ENCODE assay signal across 14 cellular contexts in the genomic region with DNA sequence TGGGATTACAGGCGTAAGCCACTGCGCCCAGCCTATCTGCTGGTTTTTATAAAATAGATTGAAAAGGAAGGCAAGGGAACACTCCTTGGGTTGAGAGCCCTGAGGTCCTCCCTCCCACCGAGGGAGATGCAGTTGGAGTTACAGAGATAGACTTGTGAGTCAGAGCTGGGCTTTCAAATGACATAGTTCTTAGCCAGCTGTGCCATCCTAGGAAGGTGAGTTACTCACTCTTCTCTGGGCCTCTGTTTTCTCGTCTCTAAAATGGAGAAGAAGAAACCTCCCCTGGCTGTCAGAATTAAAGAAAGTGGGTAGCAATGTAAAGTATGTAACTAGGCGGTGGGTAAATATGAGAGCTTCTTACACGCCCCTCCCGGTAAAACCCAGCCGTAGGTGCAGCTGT. TPM values are rescaled to one million over a fixed set of nuclear protein-coding genes. Genes with fewer than 3 reads are reported as not detected.
DNase-seq lines count a peak whose midpoint lies in the region; ATAC-seq and TF ChIP-seq lines count a peak whose summit lies in the region.
"Had no signal": no experiment of that assay in that cellular context is flagged by ENCODE, and none has a peak within 500 bp of the region (broad histone marks: within the 10 kb centered on the region; RNA-seq: fewer than 3 reads in every experiment).

No MANE protein-coding gene starts in this region.

- no peak overlapping the region for H3K27ac Mint-ChIP-seq in activated T-helper 17 cell treated with anti-CD3 and anti-CD28 coated beads, Interleukin-2, amount 50 U/mL, for 72 hours
- no peak overlapping the region for H3K27ac Mint-ChIP-seq in type B pancreatic cell
- H3K27ac Mint-ChIP-seq: T-cell had no signal

- DNase-seq in right atrium auricular region (ENCODE audit: low spot score) (no peak), left ventricle myocardium superior (no peak), hepatic stellate cell (ENCODE audit: low spot score) (peak; percentile 54), type B pancreatic cell (ENCODE audit: extremely low spot score, unreplicated experiment) (no peak), NCI-H1417 (lab: John Stamatoyannopoulos, UW) (no peak), NCI-H1436 (lab: John Stamatoyannopoulos, UW) (no peak)
- DNase-seq: activated T-cell treated with anti-CD3 and anti-CD28 coated beads, Interleukin-2, amount 50 U/mL, for 1 hour; head of caudate nucleus; stimulated activated CD8-positive, alpha-beta memory T cell treated with anti-CD3 and anti-CD28 coated beads, Interleukin-4, amount 100 ng/mL, for 48 hours; T-cell had no signal

- H3K36me3 ChIP-seq in right atrium auricular region = no peaks in the 10 kb centered on the region

- peaks cover 28% of the 10 kb centered on the region for H3K27me3 Mint-ChIP-seq in activated T-helper 17 cell treated with anti-CD3 and anti-CD28 coated beads, Interleukin-2, amount 50 U/mL, for 72 hours
- peaks cover 30% of the 10 kb centered on the region for H3K27me3 Mint-ChIP-seq in type B pancreatic cell

- intact Hi-C loops in left ventricle myocardium superior (cut with micrococcal nuclease) = no loop called here

- H3K4me1 Mint-ChIP-seq in activated T-helper 17 cell treated with anti-CD3 and anti-CD28 coated beads, Interleukin-2, amount 50 U/mL, for 72 hours = no peaks in the 10 kb centered on the region
- peaks cover 29% of the 10 kb centered on the region for H3K4me1 Mint-ChIP-seq in type B pancreatic cell (ENCODE audit: unreplicated experiment)

- no peaks in the 10 kb centered on the region for H3K36me3 Mint-ChIP-seq in activated T-helper 17 cell treated with anti-CD3 and anti-CD28 coated beads, Interleukin-2, amount 50 U/mL, for 72 hours (ENCODE audit: low read depth)
- H3K36me3 Mint-ChIP-seq in type B pancreatic cell = peaks cover 35% of the 10 kb centered on the region

- TF ChIP-seq CTCF in right atrium auricular region (IDR thresholded peaks at IDR 0.05) (no peak), type B pancreatic cell (conservative IDR thresholded peaks at IDR 0.05) (no peak)

- H3K4me1 ChIP-seq in right atrium auricular region = peaks cover 0 to 73% of the 10 kb centered on the region in 2 donors

- ATAC-seq in left ventricle myocardium superior (no peak), HG02870 (IDR thresholded peaks at IDR 0.05; ENCODE audit: unreplicated experiment) (no peak)
- ATAC-seq in activated T-helper 17 cell treated with anti-CD3 and anti-CD28 coated beads, Interleukin-2, amount 50 U/mL, for 72 hours (replicated peaks) = peak; percentile 60
- ATAC-seq: GM12878, left lobe of liver, T-cell had no signal

- H3K27ac ChIP-seq in right atrium auricular region = peak overlapping the region; percentile 89 to 91

- no peaks in the 10 kb centered on the region for H3K9me3 Mint-ChIP-seq in activated T-helper 17 cell treated with anti-CD3 and anti-CD28 coated beads, Interleukin-2, amount 50 U/mL, for 72 hours
- peaks cover 6% of the 10 kb centered on the region for H3K9me3 Mint-ChIP-seq in type B pancreatic cell

- no peaks in the 10 kb centered on the region for H3K27me3 ChIP-seq in right atrium auricular region

- H3K9me3 ChIP-seq in right atrium auricular region = no peaks in the 10 kb centered on the region

- no peak overlapping the region for H3K4me3 Mint-ChIP-seq in activated T-helper 17 cell treated with anti-CD3 and anti-CD28 coated beads, Interleukin-2, amount 50 U/mL, for 72 hours
- peak overlapping the region; percentile 67 for H3K4me3 Mint-ChIP-seq in type B pancreatic cell

- H3K4me3 ChIP-seq in right atrium auricular region = no peak overlapping the region
- H3K4me3 ChIP-seq: GM12878 had no signal

RNA-seq across cellular contexts. Expression of gene LRRFIP1, which starts 2.4 kb away (rescaled TPM):
- total RNA-seq in right atrium auricular region (10 to 100 TPM; 71.2 to 88.5 TPM), left ventricle myocardium superior (101 TPM), type B pancreatic cell (ENCODE audit: low replicate concordance) (53.8 and 73.2 TPM in 2 replicates)
- 100 to 1,000 TPM; 271 to 319 TPM for total RNA-seq in activated T-helper 17 cell treated with anti-CD3 and anti-CD28 coated beads, Interleukin-2, amount 50 U/mL, for 72 hours

RNA-seq across cellular contexts. Expression of gene RAB17, which starts 39.2 kb away (rescaled TPM):
- 1 to 10 TPM; 1.0 to 4.5 TPM for total RNA-seq in right atrium auricular region
- 3.2 TPM for total RNA-seq in left ventricle myocardium superior
- total RNA-seq in activated T-helper 17 cell treated with anti-CD3 and anti-CD28 coated beads, Interleukin-2, amount 50 U/mL, for 72 hours = 1 to 10 TPM in 1 of 2 donors, under 1 TPM in 1; 0.43 to 2.5 TPM
- 18.4 and 21.6 TPM in 2 replicates for total RNA-seq in type B pancreatic cell (ENCODE audit: low replicate concordance)
